In the genomic region with DNA sequence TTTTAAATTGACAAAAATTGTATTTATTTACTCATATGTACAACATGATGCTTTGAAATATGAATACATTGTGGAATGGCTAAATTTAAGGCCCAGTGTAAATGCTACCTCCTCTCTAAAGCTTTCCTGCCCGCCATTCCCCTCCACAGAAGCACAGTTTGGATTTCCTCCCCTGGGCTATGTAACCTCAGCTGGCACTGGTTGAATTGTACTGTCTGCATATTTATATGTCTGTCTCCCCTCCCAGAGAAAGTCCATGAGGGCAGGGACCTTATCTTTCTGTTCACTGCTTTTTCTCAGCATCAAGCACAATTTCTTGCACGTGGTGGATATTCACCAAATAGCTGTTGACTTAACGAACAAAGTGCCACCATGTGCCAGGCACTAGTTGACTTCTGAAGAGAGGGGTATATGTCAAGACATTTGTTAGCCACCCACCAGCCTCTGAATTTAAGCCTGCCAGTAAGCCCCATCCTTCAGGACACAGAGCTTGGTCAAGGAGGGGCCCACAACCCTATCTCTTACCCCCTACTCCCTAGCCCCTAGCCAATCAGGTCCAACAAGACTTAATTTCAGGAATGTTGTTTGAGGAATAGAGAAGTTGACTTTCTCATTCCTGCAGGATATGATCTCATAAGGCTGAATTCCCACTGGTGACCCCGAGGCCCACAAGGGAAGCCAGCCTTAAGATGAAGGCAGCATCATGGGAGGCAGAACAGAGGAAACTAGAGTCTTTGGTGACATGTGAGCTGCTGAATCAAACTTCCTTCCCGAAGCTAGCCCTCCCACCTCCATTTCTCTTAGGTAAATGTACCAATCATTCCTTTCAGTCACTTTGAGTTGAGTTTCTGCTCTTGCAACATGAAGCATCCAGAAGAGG, we compare ENCODE assay signal across 26 cellular contexts. TPM values are rescaled to one million over a fixed set of nuclear protein-coding genes. Genes with fewer than 3 reads are reported as not detected.
"Had no signal": no experiment of that assay in that cellular context is flagged by ENCODE, and none has a peak within 500 bp of the region (broad histone marks: within the 10 kb centered on the region; RNA-seq: fewer than 3 reads in every experiment).

No MANE protein-coding gene starts in this region.

- DNase-seq: activated CD4-positive, alpha-beta T cell treated with anti-CD3 and anti-CD28 coated beads, Interleukin-2, amount 10 ng/mL, durations not matched to agents 7 days and 5 days; activated CD8-positive, alpha-beta memory T cell treated with anti-CD3 and anti-CD28 coated beads, Interleukin-2, amount 50 U/mL, for 4 hours; activated CD8-positive, alpha-beta T cell treated with anti-CD3 and anti-CD28 coated beads, Interleukin-2, amount 10 ng/mL, durations not matched to agents 7 days and 5 days; activated gamma-delta T cell; activated T-cell treated with anti-CD3 and anti-CD28 coated beads, Interleukin-2, amount 50 U/mL, for 48 hours; adrenal gland; caudate nucleus; dorsolateral prefrontal cortex; heart left ventricle; immature natural killer cell; kidney glomerular epithelial cell; left ventricle myocardium inferior; mammary epithelial cell; naive thymus-derived CD4-positive, alpha-beta T cell; pancreas; spleen; stimulated activated CD4-positive, alpha-beta T cell treated with anti-CD3 and anti-CD28 coated beads, Interleukin-4, amount 100 ng/mL, for 4 hours; stimulated activated naive B cell treated with anti-CD40 and anti-IgM and Interleukin-4, amounts not matched to agents 10 μg/mL and 1 μg/mL and 100 μg/mL, for 72 hours; T1000; upper lobe of right lung had no signal

- H3K9me3 ChIP-seq: adrenal gland, gastroesophageal sphincter, heart left ventricle, left ventricle myocardium inferior, pancreas, spleen, thoracic aorta, upper lobe of right lung had no signal

- FAIRE-seq: endometrium, pancreas had no signal

- H3K4me3 ChIP-seq: adrenal gland, dorsolateral prefrontal cortex, gastroesophageal sphincter, heart left ventricle, left ventricle myocardium inferior, pancreas, spleen, thoracic aorta, upper lobe of right lung had no signal

- ATAC-seq: activated CD8-positive, alpha-beta T cell treated with anti-CD3 and anti-CD28 coated beads, Interleukin-2, amount 10 ng/mL, durations not matched to agents 7 days and 5 days; activated naive CD4-positive, alpha-beta T cell treated with anti-CD3 and anti-CD28 coated beads, Interleukin-2, amount 50 U/mL, for 72 hours; gastroesophageal sphincter; heart left ventricle; naive thymus-derived CD4-positive, alpha-beta T cell; pancreas; sciatic nerve; stimulated activated naive B cell treated with anti-CD40 and anti-IgM and Interleukin-4, amounts not matched to agents 10 μg/mL and 1 μg/mL and 100 μg/mL, for 72 hours; upper lobe of right lung had no signal

- H3K4me1 ChIP-seq: adrenal gland, pancreas, upper lobe of right lung had no signal

- H3K36me3 ChIP-seq: adrenal gland, gastroesophageal sphincter, heart left ventricle, left ventricle myocardium inferior, pancreas, spleen, thoracic aorta, upper lobe of right lung had no signal

- H3K27ac ChIP-seq: adrenal gland, dorsolateral prefrontal cortex, gastroesophageal sphincter, pancreas, spleen, thoracic aorta, upper lobe of right lung had no signal

- H3K27me3 ChIP-seq: dorsolateral prefrontal cortex, heart left ventricle, pancreas, spleen, upper lobe of right lung had no signal

RNA-seq across cellular contexts. Expression of a gene that starts 34.9 kb away (rescaled TPM):
- total RNA-seq: mammary epithelial cell; naive thymus-derived CD4-positive, alpha-beta T cell; T-helper 1 cell treated with Interleukin-12 subunit alpha and Interleukin-12 subunit beta and Interleukin-4 antibody, amounts not matched to agents 30 ng/mL and 1 ng/mL, for 36 hours; thoracic aorta had no signal
- polyA plus RNA-seq: mammary epithelial cell; naive thymus-derived CD4-positive, alpha-beta T cell had no signal

RNA-seq across cellular contexts. Expression of a gene that starts 56.4 kb away (rescaled TPM):
- total RNA-seq: activated CD4-positive, alpha-beta T cell treated with anti-CD3 and anti-CD28 coated beads, Interleukin-2, amount 10 ng/mL, durations not matched to agents 7 days and 5 days; activated CD8-positive, alpha-beta T cell treated with anti-CD3 and anti-CD28 coated beads, Interleukin-2, amount 10 ng/mL, durations not matched to agents 7 days and 5 days; activated naive CD4-positive, alpha-beta T cell treated with anti-CD3 and anti-CD28 coated beads, Interleukin-2, amount 50 U/mL, for 72 hours; gastroesophageal sphincter; naive thymus-derived CD4-positive, alpha-beta T cell; sciatic nerve; spleen; T-helper 1 cell treated with Interleukin-12 subunit alpha and Interleukin-12 subunit beta and Interleukin-4 antibody, amounts not matched to agents 30 ng/mL and 1 ng/mL, for 36 hours; thoracic aorta; upper lobe of right lung had no signal
- polyA plus RNA-seq: immature natural killer cell; mammary epithelial cell; naive thymus-derived CD4-positive, alpha-beta T cell; spleen had no signal

RNA-seq across cellular contexts. Expression of a gene that starts 56.6 kb away (rescaled TPM):
- total RNA-seq: activated CD4-positive, alpha-beta T cell treated with anti-CD3 and anti-CD28 coated beads, Interleukin-2, amount 10 ng/mL, durations not matched to agents 7 days and 5 days; activated CD8-positive, alpha-beta T cell treated with anti-CD3 and anti-CD28 coated beads, Interleukin-2, amount 10 ng/mL, durations not matched to agents 7 days and 5 days; activated naive CD4-positive, alpha-beta T cell treated with anti-CD3 and anti-CD28 coated beads, Interleukin-2, amount 50 U/mL, for 72 hours; mammary epithelial cell; naive thymus-derived CD4-positive, alpha-beta T cell; T-helper 1 cell treated with Interleukin-12 subunit alpha and Interleukin-12 subunit beta and Interleukin-4 antibody, amounts not matched to agents 30 ng/mL and 1 ng/mL, for 36 hours had no signal
- polyA plus RNA-seq: immature natural killer cell; mammary epithelial cell; naive thymus-derived CD4-positive, alpha-beta T cell had no signal
